4 cellular contexts compared by ENCODE assay signal in genomic region chr21:10418249-10418648, GRCh38.
TF ChIP-seq lines count a peak whose summit lies in the region.
"Not testable (repeated sequence)": the region's sequence is repeated elsewhere in the genome, so short reads cannot be mapped to it uniquely, and the experiment has no call there.

No MANE protein-coding gene starts in this region.

TF ChIP-seq in A549, 52 proteins besides CTCF, POLR2A, EP300 and RAD21:
- TF ChIP-seq ZC3H11A (IDR thresholded peaks at IDR 0.05) = peak; percentile 94
TF ChIP-seq in A549: peak in this region for 1; not testable (repeated sequence) for 51.

TF ChIP-seq in IMR-90, 13 proteins besides CTCF, POLR2A, EP300 and RAD21:
- 0 out of 2 replicates have a peak, but pooled peaks have one; percentile 8 for TF ChIP-seq CEBPB (IDR thresholded peaks at IDR 0.05; ENCODE audit: low read depth, low read length)

TF ChIP-seq in K562, 482 proteins besides CTCF, POLR2A, EP300 and RAD21:
- TF ChIP-seq TFAM (CRISPR knock-in tag; conservative IDR thresholded peaks at IDR 0.05) = 0 out of 2 replicates have a peak, but pooled peaks have one; percentile 57
- not testable (repeated sequence) for TF ChIP-seq CEBPG (CRISPR knock-in tag; IDR thresholded peaks at IDR 0.05)
- TF ChIP-seq CEBPG (tag; conservative IDR thresholded peaks at IDR 0.05 in 1 of 2, IDR thresholded peaks at IDR 0.05 in 1 of 2) = 0 out of 4 replicates have a peak, but pooled peaks of 1 of the 2 experiments have one; percentile 31
- TF ChIP-seq ZNF507 (tag; conservative IDR thresholded peaks at IDR 0.05) = 0 out of 2 replicates have a peak, but pooled peaks have one; percentile 21
- TF ChIP-seq ZNF586 (CRISPR knock-in tag; conservative IDR thresholded peaks at IDR 0.05) = 0 out of 2 replicates have a peak, but pooled peaks have one; percentile 24
- TF ChIP-seq ZC3H11A (IDR thresholded peaks at IDR 0.05; ENCODE audit: low read depth, low read length) = peak; percentile 83; the same call in 1 of the 2 replicates

TF ChIP-seq in HepG2, 621 proteins besides CTCF, POLR2A, EP300 and RAD21:
- 0 out of 2 replicates have a peak, but pooled peaks have one; percentile 0 for TF ChIP-seq CEBPB (IDR thresholded peaks at IDR 0.05; ENCODE audit: borderline replicate concordance, low read depth, low read length)
